1 cellular context compared by ENCODE assay signal in genomic region chr12:51025748-51026654, GRCh38.
TF ChIP-seq lines count a peak whose summit lies in the region.

Gene SLC11A2 (minus strand): TSS chr12:51026384. CDS start chr12:51010728, 15,656 bp downstream.

TF ChIP-seq in GM12878, 131 proteins besides CTCF, POLR2A, EP300 and RAD21 (continued from another document and continues in another):
- TF ChIP-seq, protein P1, sequence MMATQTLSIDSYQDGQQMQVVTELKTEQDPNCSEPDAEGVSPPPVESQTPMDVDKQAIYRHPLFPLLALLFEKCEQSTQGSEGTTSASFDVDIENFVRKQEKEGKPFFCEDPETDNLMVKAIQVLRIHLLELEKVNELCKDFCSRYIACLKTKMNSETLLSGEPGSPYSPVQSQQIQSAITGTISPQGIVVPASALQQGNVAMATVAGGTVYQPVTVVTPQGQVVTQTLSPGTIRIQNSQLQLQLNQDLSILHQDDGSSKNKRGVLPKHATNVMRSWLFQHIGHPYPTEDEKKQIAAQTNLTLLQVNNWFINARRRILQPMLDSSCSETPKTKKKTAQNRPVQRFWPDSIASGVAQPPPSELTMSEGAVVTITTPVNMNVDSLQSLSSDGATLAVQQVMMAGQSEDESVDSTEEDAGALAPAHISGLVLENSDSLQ (IDR thresholded peaks at IDR 0.05) = 0 out of 2 replicates have a peak, but pooled peaks have one; percentile 14
- TF ChIP-seq, protein P2, sequence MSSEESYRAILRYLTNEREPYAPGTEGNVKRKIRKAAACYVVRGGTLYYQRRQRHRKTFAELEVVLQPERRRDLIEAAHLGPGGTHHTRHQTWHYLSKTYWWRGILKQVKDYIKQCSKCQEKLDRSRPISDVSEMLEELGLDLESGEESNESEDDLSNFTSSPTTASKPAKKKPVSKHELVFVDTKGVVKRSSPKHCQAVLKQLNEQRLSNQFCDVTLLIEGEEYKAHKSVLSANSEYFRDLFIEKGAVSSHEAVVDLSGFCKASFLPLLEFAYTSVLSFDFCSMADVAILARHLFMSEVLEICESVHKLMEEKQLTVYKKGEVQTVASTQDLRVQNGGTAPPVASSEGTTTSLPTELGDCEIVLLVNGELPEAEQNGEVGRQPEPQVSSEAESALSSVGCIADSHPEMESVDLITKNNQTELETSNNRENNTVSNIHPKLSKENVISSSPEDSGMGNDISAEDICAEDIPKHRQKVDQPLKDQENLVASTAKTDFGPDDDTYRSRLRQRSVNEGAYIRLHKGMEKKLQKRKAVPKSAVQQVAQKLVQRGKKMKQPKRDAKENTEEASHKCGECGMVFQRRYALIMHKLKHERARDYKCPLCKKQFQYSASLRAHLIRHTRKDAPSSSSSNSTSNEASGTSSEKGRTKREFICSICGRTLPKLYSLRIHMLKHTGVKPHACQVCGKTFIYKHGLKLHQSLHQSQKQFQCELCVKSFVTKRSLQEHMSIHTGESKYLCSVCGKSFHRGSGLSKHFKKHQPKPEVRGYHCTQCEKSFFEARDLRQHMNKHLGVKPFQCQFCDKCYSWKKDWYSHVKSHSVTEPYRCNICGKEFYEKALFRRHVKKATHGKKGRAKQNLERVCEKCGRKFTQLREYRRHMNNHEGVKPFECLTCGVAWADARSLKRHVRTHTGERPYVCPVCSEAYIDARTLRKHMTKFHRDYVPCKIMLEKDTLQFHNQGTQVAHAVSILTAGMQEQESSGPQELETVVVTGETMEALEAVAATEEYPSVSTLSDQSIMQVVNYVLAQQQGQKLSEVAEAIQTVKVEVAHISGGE (CRISPR knock-in tag; IDR thresholded peaks at IDR 0.05) = no peak
- no peak for TF ChIP-seq GABPA (IDR thresholded peaks at IDR 0.05; ENCODE audit: low read depth)
- peak; percentile 31 for TF ChIP-seq MEF2B (IDR thresholded peaks at IDR 0.05; ENCODE audit: partially characterized antibody, poor library complexity, severe bottlenecking)
- no peak for TF ChIP-seq CBFB (IDR thresholded peaks at IDR 0.05; ENCODE audit: low read depth)
- peak; percentile 40; the same call in 1 of the 2 replicates for TF ChIP-seq EED (IDR thresholded peaks at IDR 0.05; ENCODE audit: low read depth)
- TF ChIP-seq NR2F1 (conservative IDR thresholded peaks at IDR 0.05) = peak; percentile 98
- peak; percentile 74 for TF ChIP-seq MXI1 (IDR thresholded peaks at IDR 0.05; ENCODE audit: low read depth, low read length)
- no peak for TF ChIP-seq MYB (IDR thresholded peaks at IDR 0.05; ENCODE audit: borderline replicate concordance, low read depth, low read length)
- peak; percentile 80 for TF ChIP-seq GATAD2B (conservative IDR thresholded peaks at IDR 0.05; ENCODE audit: low read depth)
- TF ChIP-seq RELA (IDR thresholded peaks at IDR 0.05; ENCODE audit: borderline replicate concordance, partially characterized antibody) = peak; percentile 27
- TF ChIP-seq EGR1 (IDR thresholded peaks at IDR 0.05; ENCODE audit: borderline replicate concordance in 1 of 2, low read depth in 2 of 2, low read length in 2 of 2) = peak in 1 of 2 experiments; percentile 95; a peak in 2 of 3 replicates
- TF ChIP-seq ZBTB40 (IDR thresholded peaks at IDR 0.05; ENCODE audit: borderline replicate concordance) = no peak
- peak; percentile 87 for TF ChIP-seq NR2C1 (IDR thresholded peaks at IDR 0.05)
- TF ChIP-seq, protein P3, sequence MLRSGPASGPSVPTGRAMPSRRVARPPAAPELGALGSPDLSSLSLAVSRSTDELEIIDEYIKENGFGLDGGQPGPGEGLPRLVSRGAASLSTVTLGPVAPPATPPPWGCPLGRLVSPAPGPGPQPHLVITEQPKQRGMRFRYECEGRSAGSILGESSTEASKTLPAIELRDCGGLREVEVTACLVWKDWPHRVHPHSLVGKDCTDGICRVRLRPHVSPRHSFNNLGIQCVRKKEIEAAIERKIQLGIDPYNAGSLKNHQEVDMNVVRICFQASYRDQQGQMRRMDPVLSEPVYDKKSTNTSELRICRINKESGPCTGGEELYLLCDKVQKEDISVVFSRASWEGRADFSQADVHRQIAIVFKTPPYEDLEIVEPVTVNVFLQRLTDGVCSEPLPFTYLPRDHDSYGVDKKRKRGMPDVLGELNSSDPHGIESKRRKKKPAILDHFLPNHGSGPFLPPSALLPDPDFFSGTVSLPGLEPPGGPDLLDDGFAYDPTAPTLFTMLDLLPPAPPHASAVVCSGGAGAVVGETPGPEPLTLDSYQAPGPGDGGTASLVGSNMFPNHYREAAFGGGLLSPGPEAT (IDR thresholded peaks at IDR 0.05; ENCODE audit: low read depth) = 0 out of 2 replicates have a peak, but pooled peaks have one; percentile 54
- no peak for TF ChIP-seq RAD51 (IDR thresholded peaks at IDR 0.05)
- no peak for TF ChIP-seq BCL11A (IDR thresholded peaks at IDR 0.05; ENCODE audit: low read depth, low read length)
- TF ChIP-seq DPF2 (IDR thresholded peaks at IDR 0.05) = 0 out of 2 replicates have a peak, but pooled peaks have one; percentile 45
- TF ChIP-seq NFXL1 (IDR thresholded peaks at IDR 0.05; ENCODE audit: borderline replicate concordance) = no peak
- no peak for TF ChIP-seq ATF7 (IDR thresholded peaks at IDR 0.05; ENCODE audit: low read depth)
- no peak for TF ChIP-seq RB1 (IDR thresholded peaks at IDR 0.05; ENCODE audit: borderline replicate concordance)
- TF ChIP-seq, protein P4, sequence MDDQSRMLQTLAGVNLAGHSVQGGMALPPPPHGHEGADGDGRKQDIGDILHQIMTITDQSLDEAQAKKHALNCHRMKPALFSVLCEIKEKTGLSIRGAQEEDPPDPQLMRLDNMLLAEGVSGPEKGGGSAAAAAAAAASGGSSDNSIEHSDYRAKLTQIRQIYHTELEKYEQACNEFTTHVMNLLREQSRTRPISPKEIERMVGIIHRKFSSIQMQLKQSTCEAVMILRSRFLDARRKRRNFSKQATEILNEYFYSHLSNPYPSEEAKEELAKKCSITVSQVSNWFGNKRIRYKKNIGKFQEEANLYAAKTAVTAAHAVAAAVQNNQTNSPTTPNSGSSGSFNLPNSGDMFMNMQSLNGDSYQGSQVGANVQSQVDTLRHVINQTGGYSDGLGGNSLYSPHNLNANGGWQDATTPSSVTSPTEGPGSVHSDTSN (IDR thresholded peaks at IDR 0.05; ENCODE audit: insufficient replicate concordance, low read depth, low read length) = no peak
- TF ChIP-seq ZNF687 (IDR thresholded peaks at IDR 0.05) = peak; percentile 76
- peak; percentile 54 for TF ChIP-seq SIN3A (IDR thresholded peaks at IDR 0.05; ENCODE audit: low read depth, low read length)
- no peak for TF ChIP-seq CBX5 (IDR thresholded peaks at IDR 0.05; ENCODE audit: low read depth)
- no peak for TF ChIP-seq KAT2A (conservative IDR thresholded peaks at IDR 0.05; ENCODE audit: control insufficient read depth, low read depth, low read length)
- TF ChIP-seq, protein P5, sequence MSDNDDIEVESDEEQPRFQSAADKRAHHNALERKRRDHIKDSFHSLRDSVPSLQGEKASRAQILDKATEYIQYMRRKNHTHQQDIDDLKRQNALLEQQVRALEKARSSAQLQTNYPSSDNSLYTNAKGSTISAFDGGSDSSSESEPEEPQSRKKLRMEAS (IDR thresholded peaks at IDR 0.05; ENCODE audit: low read depth, low read length) = peak; percentile 38; the same call in 1 of the 2 replicates
- 0 out of 2 replicates have a peak, but pooled peaks have one; percentile 35 for TF ChIP-seq CREM (IDR thresholded peaks at IDR 0.05; ENCODE audit: low read depth)
- peak; percentile 65; the same call in 1 of the 2 replicates for TF ChIP-seq LARP7 (IDR thresholded peaks at IDR 0.05)
- peak; percentile 68; the same call in 1 of the 2 replicates for TF ChIP-seq RFX5 (IDR thresholded peaks at IDR 0.05; ENCODE audit: low read depth, low read length)
- no peak for TF ChIP-seq PRDM15 (CRISPR knock-in tag; IDR thresholded peaks at IDR 0.05)
- no peak for TF ChIP-seq ZBTB4 (CRISPR knock-in tag; IDR thresholded peaks at IDR 0.05)
